1 cellular context compared by ENCODE assay signal in the genomic region with DNA sequence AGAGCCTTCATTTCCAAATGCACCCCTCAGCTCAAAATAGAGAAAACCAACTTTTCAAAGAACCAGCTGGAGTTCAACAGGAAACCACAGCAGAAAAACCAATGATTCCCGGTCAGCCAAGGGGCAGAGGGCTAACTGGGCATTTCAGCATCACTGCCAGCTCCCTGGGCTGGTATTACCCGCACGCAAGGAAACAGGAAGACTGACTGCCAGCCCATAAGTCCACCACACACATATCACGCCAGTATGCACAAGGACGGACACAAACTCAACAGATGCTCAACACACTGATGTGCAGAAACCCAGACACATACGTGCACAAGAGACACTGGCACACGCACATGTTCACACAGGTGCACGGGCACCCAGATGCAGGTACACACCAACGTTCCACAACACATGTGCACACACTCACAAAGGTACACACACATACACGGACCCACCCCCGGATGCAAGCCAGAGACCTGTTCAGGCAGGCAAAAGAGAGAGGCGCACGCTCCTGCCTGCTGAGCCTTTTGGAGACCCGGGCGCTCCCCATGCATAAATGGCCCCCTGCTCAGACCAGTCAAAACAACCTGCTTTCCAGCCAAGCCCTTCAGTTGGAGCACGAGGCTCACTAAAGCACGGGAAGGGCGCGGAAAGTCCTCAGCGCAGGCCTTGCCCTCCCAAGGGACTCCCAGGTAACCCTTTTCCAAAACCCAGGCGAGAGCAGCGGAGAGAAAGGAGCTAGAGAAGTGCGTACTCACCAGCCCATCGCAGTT.
TF ChIP-seq lines count a peak whose summit lies in the region.

No MANE protein-coding gene starts in this region.

TF ChIP-seq in HepG2, 621 proteins besides CTCF, POLR2A, EP300 and RAD21 (continued from another document):
- TF ChIP-seq, protein P1, sequence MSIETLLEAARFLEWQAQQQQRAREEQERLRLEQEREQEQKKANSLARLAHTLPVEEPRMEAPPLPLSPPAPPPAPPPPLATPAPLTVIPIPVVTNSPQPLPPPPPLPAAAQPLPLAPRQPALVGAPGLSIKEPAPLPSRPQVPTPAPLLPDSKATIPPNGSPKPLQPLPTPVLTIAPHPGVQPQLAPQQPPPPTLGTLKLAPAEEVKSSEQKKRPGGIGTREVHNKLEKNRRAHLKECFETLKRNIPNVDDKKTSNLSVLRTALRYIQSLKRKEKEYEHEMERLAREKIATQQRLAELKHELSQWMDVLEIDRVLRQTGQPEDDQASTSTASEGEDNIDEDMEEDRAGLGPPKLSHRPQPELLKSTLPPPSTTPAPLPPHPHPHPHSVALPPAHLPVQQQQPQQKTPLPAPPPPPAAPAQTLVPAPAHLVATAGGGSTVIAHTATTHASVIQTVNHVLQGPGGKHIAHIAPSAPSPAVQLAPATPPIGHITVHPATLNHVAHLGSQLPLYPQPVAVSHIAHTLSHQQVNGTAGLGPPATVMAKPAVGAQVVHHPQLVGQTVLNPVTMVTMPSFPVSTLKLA (IDR thresholded peaks at IDR 0.05), result peak; percentile 40
